In the genomic region with DNA sequence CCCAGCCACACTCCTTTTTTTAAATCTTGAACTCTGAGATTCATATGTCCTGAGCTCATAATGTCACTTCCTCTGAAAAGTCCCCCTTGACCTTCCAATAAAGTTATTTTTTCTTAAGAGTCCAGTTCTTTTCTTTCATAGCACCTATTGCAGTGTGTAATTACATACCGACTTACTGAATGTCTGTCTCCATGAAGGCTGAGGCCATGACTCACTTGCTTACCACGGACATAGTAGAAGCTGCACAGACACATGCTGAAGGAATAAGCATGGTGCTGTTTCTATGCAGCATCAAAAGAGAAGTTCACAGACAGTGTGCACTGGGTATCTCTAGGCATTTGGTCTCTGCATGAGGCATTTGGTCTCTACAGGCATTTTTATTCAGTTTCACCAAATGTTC, we compare ENCODE assay signal across 11 cellular contexts.
A peak's percentile ranks its signal among the peaks of the same experiment; 100 is the strongest.
DNase-seq lines count a peak whose midpoint lies in the region; ATAC-seq and TF ChIP-seq lines count a peak whose summit lies in the region.
"Had no signal": no experiment of that assay in that cellular context is flagged by ENCODE, and none has a peak within 500 bp of the region (broad histone marks: within the 10 kb centered on the region; RNA-seq: fewer than 3 reads in every experiment).

No MANE protein-coding gene starts in this region.

- H3K36me3 ChIP-seq in Panc1 (ENCODE audit: control insufficient read depth, insufficient read depth, low read length) (no peaks in the 10 kb centered on the region), skeletal muscle satellite cell (ENCODE audit: insufficient read depth, low read length) (no peaks in the 10 kb centered on the region), mucosa of descending colon (ENCODE audit: low read depth) (no peaks in the 10 kb centered on the region)

- in situ Hi-C loops in Panc1 (cut with HindIII; ENCODE audit: low pct_unique_long_range_greater_than_20kb, low sequenced_read_pairs): no loop called here

- peak overlapping the region; percentile 12 for H3K9ac ChIP-seq in skeletal muscle satellite cell (ENCODE audit: low read depth, low read length)

- TF ChIP-seq CTCF in Panc1 (IDR thresholded peaks at IDR 0.05) (no peak), mucosa of descending colon (IDR thresholded peaks at IDR 0.05) (no peak)

- BruUV-seq in Panc1 (replicated peaks; lab: Mats Ljungman, UMichigan): no TSS peak

- CTCF ChIA-PET in Panc1 (lab: Charles Lee): interaction anchor here (0.7 to 0.9 kb wide), 2 partner anchors 16 to 35 kb away, joined by 3 to 4 read pairs; no protein-coding TSS in a partner anchor

- H3K9me3 ChIP-seq in Panc1 (ENCODE audit: control insufficient read depth, insufficient read depth, low read depth, low read length): no peaks in the 10 kb centered on the region
- H3K9me3 ChIP-seq in skeletal muscle satellite cell (replicated peaks; ENCODE audit: low read length): no peaks in the 10 kb centered on the region
- no peaks in the 10 kb centered on the region for H3K9me3 ChIP-seq in mucosa of descending colon

- H3K27ac ChIP-seq in Panc1 (ENCODE audit: low read length): no peak overlapping the region

- peak; percentile 47 to 64 for ATAC-seq in activated CD4-positive, CD25-positive, alpha-beta regulatory T cell treated with anti-CD3 and anti-CD28 coated beads, Interleukin-2, amount 50 U/mL, for 24 hours
- peak; percentile 65; the same call in 1 of the 2 replicates for ATAC-seq in Panc1
- ATAC-seq in GM21717 (IDR thresholded peaks at IDR 0.05; ENCODE audit: unreplicated experiment): no peak
- ATAC-seq in mucosa of descending colon: no peak
- no peak for ATAC-seq in left colon
- ATAC-seq: activated CD8-positive, alpha-beta memory T cell treated with anti-CD3 and anti-CD28 coated beads, Interleukin-2, amount 10 ng/mL, durations not matched to agents 7 days and 5 days had no signal

- POLR2A ChIA-PET in Panc1 (lab: Charles Lee): no interaction called here

- H3K4me3 ChIP-seq in Panc1 (ENCODE audit: low read depth in 2 of 2, low read length in 2 of 2) (no peak overlapping the region), skeletal muscle satellite cell (ENCODE audit: low read length) (no peak overlapping the region), mucosa of descending colon (no peak overlapping the region)

- H3K27me3 ChIP-seq in Panc1 (ENCODE audit: control insufficient read depth, insufficient read depth, low read length): no peaks in the 10 kb centered on the region
- no peaks in the 10 kb centered on the region for H3K27me3 ChIP-seq in skeletal muscle satellite cell (ENCODE audit: control insufficient read depth, insufficient read depth, low read length)

- intact Hi-C loops in Panc1 (cut with micrococcal nuclease; ENCODE audit: unreplicated experiment): no loop called here
- intact Hi-C loops in mucosa of descending colon (cut with DNase I, micrococcal nuclease): no loop called here
- intact Hi-C loops in left colon (cut with DNase I, micrococcal nuclease): no loop called here

- peaks cover 3% of the 10 kb centered on the region; the same call in 1 of the 2 replicates for H3K4me1 ChIP-seq in Panc1 (ENCODE audit: control insufficient read depth, insufficient read depth, low read length)
- H3K4me1 ChIP-seq in skeletal muscle satellite cell (ENCODE audit: control insufficient read depth, insufficient read depth, low read length): peaks cover 33% of the 10 kb centered on the region
- no peaks in the 10 kb centered on the region for H3K4me1 ChIP-seq in mucosa of descending colon (ENCODE audit: low read depth)

- peak overlapping the region; percentile 48 for H3K4me2 ChIP-seq in skeletal muscle satellite cell (ENCODE audit: low read length)

- no peak for DNase-seq in activated CD4-positive, CD25-positive, alpha-beta regulatory T cell treated with anti-CD3 and anti-CD28 coated beads, Interleukin-2, amount 50 U/mL, for 72 hours
- no peak for DNase-seq in Panc1 (ENCODE audit: low read depth, low spot score)
- peak; percentile 70 for DNase-seq in fibroblast of gingiva (ENCODE audit: low read depth)
- DNase-seq in mucosa of descending colon: no peak
- DNase-seq in left colon: no peak
- DNase-seq: activated CD8-positive, alpha-beta memory T cell treated with anti-CD3 and anti-CD28 coated beads, Interleukin-2, amount 10 ng/mL, durations not matched to agents 7 days and 5 days; stimulated activated CD4-positive, alpha-beta T cell treated with anti-CD3 and anti-CD28 coated beads, Interleukin-4, amount 100 ng/mL, for 4 hours; T-cell had no signal

Comparison
In these comparisons a context has a peak if more than half of its experiments do, and no peak if none do; other contexts are left out.
1. ATAC-seq: peak in activated CD4-positive, CD25-positive, alpha-beta regulatory T cell treated with anti-CD3 and anti-CD28 coated beads, Interleukin-2, amount 50 U/mL, for 24 hours (2 of 2) and Panc1 (single experiment); none in GM21717 (single experiment), mucosa of descending colon (single experiment) and left colon (single experiment).